ENCODE assay signal across 9 cellular contexts in genomic region chr19:45094158-45094557, GRCh38. TPM values are rescaled to one million over a fixed set of nuclear protein-coding genes. Genes with fewer than 3 reads are reported as not detected.
DNase-seq lines count a peak whose midpoint lies in the region; ATAC-seq and TF ChIP-seq lines count a peak whose summit lies in the region.
"Had no signal": no experiment of that assay in that cellular context is flagged by ENCODE, and none has a peak within 500 bp of the region (broad histone marks: within the 10 kb centered on the region; RNA-seq: fewer than 3 reads in every experiment).

No MANE protein-coding gene starts in this region.

- no peak for DNase-seq in BE2C
- DNase-seq in Jurkat, Clone E6-1 (ENCODE audit: low read depth, low spot score), result no peak
- no peak for DNase-seq in chondrocyte (ENCODE audit: low spot score)
- DNase-seq in naive thymus-derived CD8-positive, alpha-beta T cell, result no peak
- DNase-seq in LoVo (ENCODE audit: low spot score), result no peak
- DNase-seq in SKM-1 (lab: John Stamatoyannopoulos, UW; ENCODE audit: unreplicated experiment), result no peak

- no peaks in the 10 kb centered on the region for H3K9me3 ChIP-seq in BE2C

- H3K9me3 Mint-ChIP-seq in chondrocyte (ENCODE audit: low read depth), result no peaks in the 10 kb centered on the region
- H3K9me3 Mint-ChIP-seq in naive thymus-derived CD8-positive, alpha-beta T cell, result peaks cover 0 to 2% (median 0%) of the 10 kb centered on the region in 9 donors

- H3K4me3 Mint-ChIP-seq in chondrocyte (ENCODE audit: unreplicated experiment), result peak overlapping the region; percentile 95
- H3K4me3 Mint-ChIP-seq in naive thymus-derived CD8-positive, alpha-beta T cell, result peak overlapping the region; percentile 91 to 99 (median 94)

- peak overlapping the region; percentile 71 for H3K27ac Mint-ChIP-seq in chondrocyte (ENCODE audit: unreplicated experiment)
- H3K27ac Mint-ChIP-seq in naive thymus-derived CD8-positive, alpha-beta T cell, result peak overlapping the region; percentile 69 to 100 (median 92)

- H3K4me1 Mint-ChIP-seq in chondrocyte (ENCODE audit: low read depth), result peaks cover 71% of the 10 kb centered on the region
- H3K4me1 Mint-ChIP-seq in naive thymus-derived CD8-positive, alpha-beta T cell, result peaks cover 56 to 83% (median 74%) of the 10 kb centered on the region in 4 donors

- no peaks in the 10 kb centered on the region for H3K27me3 Mint-ChIP-seq in chondrocyte (ENCODE audit: low read depth)
- no peaks in the 10 kb centered on the region for H3K27me3 Mint-ChIP-seq in naive thymus-derived CD8-positive, alpha-beta T cell

- H3K36me3 Mint-ChIP-seq in chondrocyte (ENCODE audit: low read depth), result peaks cover 1% of the 10 kb centered on the region
- peaks cover 0 to 4% (median 4%) of the 10 kb centered on the region in 3 donors for H3K36me3 Mint-ChIP-seq in naive thymus-derived CD8-positive, alpha-beta T cell

- TF ChIP-seq CTCF in BE2C (IDR thresholded peaks at IDR 0.05; ENCODE audit: low read depth, low read length) (no peak), chondrocyte (IDR thresholded peaks at IDR 0.05) (no peak)

- H3K4me1 ChIP-seq in BE2C, result peaks cover 16% of the 10 kb centered on the region

- no peak for ATAC-seq in naive thymus-derived CD8-positive, alpha-beta T cell
- ATAC-seq in HG03457 (IDR thresholded peaks at IDR 0.05; ENCODE audit: unreplicated experiment), result no peak
- no peak for ATAC-seq in GM18868 (IDR thresholded peaks at IDR 0.05; ENCODE audit: unreplicated experiment)

- no peaks in the 10 kb centered on the region for H3K27me3 ChIP-seq in BE2C

- H3K36me3 ChIP-seq in BE2C, result peaks cover 12% of the 10 kb centered on the region

- POLR2A ChIA-PET in naive thymus-derived CD8-positive, alpha-beta T cell (lab: Charles Lee), result interaction anchor here (3.0 to 3.4 kb wide), 2 partner anchors 18 to 55 kb away, joined by 26 to 30 read pairs; partner anchors contain the start of genes CLASRP and ZNF296

- H3K4me3 ChIP-seq in BE2C (ENCODE audit: low read depth, low read length), result peak overlapping the region; percentile 95
- peak overlapping the region; percentile 88 for H3K4me3 ChIP-seq in Jurkat, Clone E6-1 (ENCODE audit: low read length)

RNA-seq across cellular contexts. Expression of gene PPP1R37, which starts 1.2 kb away (rescaled TPM):
- polyA plus RNA-seq in BE2C (2012; ENCODE audit: insufficient read depth, insufficient read length, low read depth), result 59.0 TPM
- polyA plus RNA-seq in Jurkat, Clone E6-1 (2012; ENCODE audit: insufficient read depth, insufficient read length), result 16.6 TPM
- total RNA-seq in chondrocyte, result 23.9 to 30.2 TPM (median 24.0 TPM) in 3 replicates
- 10 to 100 TPM; 32.9 to 33.3 TPM for total RNA-seq in naive thymus-derived CD8-positive, alpha-beta T cell
- 1 to 10 TPM in 1 of 3 donors, under 1 TPM in 2; 0.40 to 2.0 (median 0.83) TPM for polyA plus RNA-seq in naive thymus-derived CD8-positive, alpha-beta T cell

RNA-seq across cellular contexts. Expression of gene GEMIN7, which starts 15.1 kb away (rescaled TPM):
- polyA plus RNA-seq in BE2C (2012; ENCODE audit: insufficient read depth, insufficient read length, low read depth), result 67.8 TPM
- 31.6 TPM for polyA plus RNA-seq in Jurkat, Clone E6-1 (2012; ENCODE audit: insufficient read depth, insufficient read length)
- 14.7 to 21.7 TPM (median 17.8 TPM) in 3 replicates for total RNA-seq in chondrocyte
- 10 to 100 TPM; 13.5 to 19.8 TPM for total RNA-seq in naive thymus-derived CD8-positive, alpha-beta T cell
- 10 to 100 TPM; 44.2 to 70.0 (median 50.3) TPM for polyA plus RNA-seq in naive thymus-derived CD8-positive, alpha-beta T cell

RNA-seq across cellular contexts. Expression of gene ZNF296, which starts 17.9 kb away (rescaled TPM):
- 4.9 TPM for polyA plus RNA-seq in BE2C (2012; ENCODE audit: insufficient read depth, insufficient read length, low read depth)
- not detected for polyA plus RNA-seq in Jurkat, Clone E6-1 (2012; ENCODE audit: insufficient read depth, insufficient read length)
- 0.12 to 0.58 TPM (median 0.49 TPM) in 3 replicates for total RNA-seq in chondrocyte
- total RNA-seq in naive thymus-derived CD8-positive, alpha-beta T cell, result 1 to 10 TPM; 2.3 to 2.4 TPM
- polyA plus RNA-seq in naive thymus-derived CD8-positive, alpha-beta T cell, result 1 to 10 TPM; 1.0 to 1.6 (median 1.1) TPM
- total RNA-seq: M059J had no signal

RNA-seq across cellular contexts. Expression of gene CLASRP, which starts 55.3 kb away (rescaled TPM):
- polyA plus RNA-seq in BE2C (2012; ENCODE audit: insufficient read depth, insufficient read length, low read depth), result 134 TPM
- polyA plus RNA-seq in Jurkat, Clone E6-1 (2012; ENCODE audit: insufficient read depth, insufficient read length), result 111 TPM
- 43.4 to 63.6 TPM (median 49.1 TPM) in 3 replicates for total RNA-seq in chondrocyte
- 100 to 1,000 TPM; 141 to 150 TPM for total RNA-seq in naive thymus-derived CD8-positive, alpha-beta T cell
- 1 to 10 TPM; 2.0 to 6.7 (median 5.3) TPM for polyA plus RNA-seq in naive thymus-derived CD8-positive, alpha-beta T cell
